27 cellular contexts compared by ENCODE assay signal in the genomic region with DNA sequence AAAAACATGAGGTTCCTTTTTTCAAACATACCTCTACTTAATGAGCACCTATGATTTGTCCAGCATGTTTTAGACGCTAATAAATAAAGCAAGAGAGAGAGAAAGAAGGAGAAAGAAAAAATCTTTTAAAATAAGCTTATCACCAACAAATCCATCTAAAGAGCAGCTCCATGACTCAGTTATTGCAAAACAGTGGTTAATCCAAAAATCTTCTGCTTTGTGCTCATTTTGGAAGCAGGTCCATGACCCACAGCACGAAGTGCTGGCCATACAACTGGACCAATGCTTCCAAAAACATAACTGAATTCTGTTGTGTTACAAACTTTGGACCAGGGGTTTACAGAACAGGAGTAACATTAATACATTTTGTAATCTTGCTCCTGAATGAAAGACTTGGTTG.
"Had no signal": no experiment of that assay in that cellular context is flagged by ENCODE, and none has a peak within 500 bp of the region (broad histone marks: within the 10 kb centered on the region; RNA-seq: fewer than 3 reads in every experiment).

No MANE protein-coding gene starts in this region.

- DNase-seq: activated CD4-positive, alpha-beta T cell treated with anti-CD3 and anti-CD28 coated beads for 1 hour; activated CD4-positive, alpha-beta T cell treated with anti-CD3 and anti-CD28 coated beads for 48 hours; activated CD4-positive, CD25-positive, alpha-beta regulatory T cell; activated CD8-positive, alpha-beta T cell treated with anti-CD3 and anti-CD28 coated beads for 36 hours; activated effector memory CD4-positive, alpha-beta T cell treated with anti-CD3 and anti-CD28 coated beads, Interleukin-2, amount 50 U/mL, for 16 hours; activated naive CD4-positive, alpha-beta T cell; activated naive CD4-positive, alpha-beta T cell treated with anti-CD3 and anti-CD28 coated beads, Interleukin-2, amount 50 U/mL, for 16 hours; activated naive CD8-positive, alpha-beta T cell treated with anti-CD3 and anti-CD28 coated beads for 36 hours; activated T-cell treated with anti-CD3 and anti-CD28 coated beads, Interleukin-2, amount 50 U/mL, for 1 hour; activated T-cell treated with anti-CD3 and anti-CD28 coated beads, Interleukin-2, amount 50 U/mL, for 72 hours; amygdala; Karpas-422; NCI-H1048; NCI-H1105 treated with DMSO at 0.1 percent for 48 hours; NCI-H1436; NCI-H1694; NCI-H1930; NCI-H2081 treated with DMSO at 0.1 percent for 48 hours; NCI-H226; NCI-H524 treated with DMSO at 0.1 percent for 48 hours; SHP77; SJCRH30; T1000; WERI-Rb-1 had no signal

- H3K4me3 ChIP-seq: ascending aorta, cardiac muscle cell, SJCRH30, SK-N-MC had no signal

- H3K27me3 ChIP-seq: ascending aorta, cardiac muscle cell, SJCRH30 had no signal

- H3K4me1 ChIP-seq: ascending aorta, SJCRH30 had no signal

- H3K9me3 ChIP-seq: ascending aorta, SJCRH30 had no signal

- H3K36me3 ChIP-seq: ascending aorta, cardiac muscle cell, SJCRH30, WERI-Rb-1 had no signal

- H3K27ac ChIP-seq: ascending aorta, cardiac muscle cell, SJCRH30, SK-N-MC, WERI-Rb-1 had no signal
